Comparison of ENCODE assay signal across 1 cellular context in genomic region chr6:89409461-89410035, GRCh38.
TF ChIP-seq lines count a peak whose summit lies in the region.

No MANE protein-coding gene starts in this region.

TF ChIP-seq in K562, 482 proteins besides CTCF, POLR2A, EP300 and RAD21:
- TF ChIP-seq ZNF239 (CRISPR knock-in tag; IDR thresholded peaks at IDR 0.05) (peak; percentile 83), SMARCA5 (IDR thresholded peaks at IDR 0.05) (no peak)
